13 cellular contexts compared by ENCODE assay signal in genomic region chr11:115439385-115439784, GRCh38.
DNase-seq lines count a peak whose midpoint lies in the region; ATAC-seq and TF ChIP-seq lines count a peak whose summit lies in the region.
"Had no signal": no experiment of that assay in that cellular context is flagged by ENCODE, and none has a peak within 500 bp of the region (broad histone marks: within the 10 kb centered on the region; RNA-seq: fewer than 3 reads in every experiment).

No MANE protein-coding gene starts in this region.

- peak; percentile 12 for DNase-seq in AG08395 (ENCODE audit: low spot score)
- peak; percentile 28 for DNase-seq in HT1080 (ENCODE audit: low read depth)
- peak; percentile 55 for DNase-seq in kidney epithelial cell (ENCODE audit: low read depth)
- DNase-seq in NCI-H2081 (lab: John Stamatoyannopoulos, UW) = no peak
- no peak for DNase-seq in middle frontal gyrus (ENCODE audit: extremely low spot score, low spot score)
- DNase-seq: DMS153, Kasumi-1 had no signal

- H3K27me3 ChIP-seq in kidney epithelial cell (ENCODE audit: control insufficient read depth, insufficient read depth, low read length) = no peaks in the 10 kb centered on the region
- H3K27me3 ChIP-seq: gastroesophageal sphincter had no signal

- no peak overlapping the region for H3K4me3 ChIP-seq in kidney epithelial cell (ENCODE audit: low read depth, low read length)
- H3K4me3 ChIP-seq: gastroesophageal sphincter had no signal

- peak; percentile 59 for ATAC-seq in SK-N-SH treated with all-trans-retinoic acid at 6 μM for 48 hours
- ATAC-seq in HG03159 (IDR thresholded peaks at IDR 0.05; ENCODE audit: unreplicated experiment) = no peak
- ATAC-seq in GM21381 (IDR thresholded peaks at IDR 0.05; ENCODE audit: unreplicated experiment) = no peak
- ATAC-seq: gastroesophageal sphincter, HCT116, WTC11 had no signal

- no peak for TF ChIP-seq CTCF in kidney epithelial cell (IDR thresholded peaks at IDR 0.05; ENCODE audit: insufficient read depth, low read length, poor library complexity, severe bottlenecking)

- no peaks in the 10 kb centered on the region for H3K36me3 ChIP-seq in kidney epithelial cell (ENCODE audit: control insufficient read depth, insufficient read depth, low read length)
- H3K36me3 ChIP-seq: gastroesophageal sphincter had no signal

TF ChIP-seq in SK-N-SH treated with all-trans-retinoic acid at 6 μM for 48 hours, 23 proteins besides CTCF, POLR2A, EP300 and RAD21:
- TF ChIP-seq, protein P1, sequence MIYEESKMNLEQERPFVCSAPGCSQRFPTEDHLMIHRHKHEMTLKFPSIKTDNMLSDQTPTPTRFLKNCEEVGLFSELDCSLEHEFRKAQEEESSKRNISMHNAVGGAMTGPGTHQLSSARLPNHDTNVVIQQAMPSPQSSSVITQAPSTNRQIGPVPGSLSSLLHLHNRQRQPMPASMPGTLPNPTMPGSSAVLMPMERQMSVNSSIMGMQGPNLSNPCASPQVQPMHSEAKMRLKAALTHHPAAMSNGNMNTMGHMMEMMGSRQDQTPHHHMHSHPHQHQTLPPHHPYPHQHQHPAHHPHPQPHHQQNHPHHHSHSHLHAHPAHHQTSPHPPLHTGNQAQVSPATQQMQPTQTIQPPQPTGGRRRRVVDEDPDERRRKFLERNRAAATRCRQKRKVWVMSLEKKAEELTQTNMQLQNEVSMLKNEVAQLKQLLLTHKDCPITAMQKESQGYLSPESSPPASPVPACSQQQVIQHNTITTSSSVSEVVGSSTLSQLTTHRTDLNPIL (CRISPR knock-in tag; IDR thresholded peaks at IDR 0.05; ENCODE audit: low read depth) = 0 out of 2 replicates have a peak, but pooled peaks have one; percentile 12
- TF ChIP-seq ISL1 (CRISPR knock-in tag; IDR thresholded peaks at IDR 0.05) = peak; percentile 83
- 0 out of 2 replicates have a peak, but pooled peaks have one; percentile 62 for TF ChIP-seq GLIS3 (CRISPR knock-in tag; IDR thresholded peaks at IDR 0.05)
- TF ChIP-seq ZFP30 (CRISPR knock-in tag; IDR thresholded peaks at IDR 0.05) = no peak
- TF ChIP-seq TOX (CRISPR knock-in tag; IDR thresholded peaks at IDR 0.05; ENCODE audit: borderline replicate concordance) = no peak
- no peak for TF ChIP-seq TCF4 (CRISPR knock-in tag; IDR thresholded peaks at IDR 0.05; ENCODE audit: borderline replicate concordance)
- no peak for TF ChIP-seq ZC3H10 (CRISPR knock-in tag; IDR thresholded peaks at IDR 0.05)
- TF ChIP-seq TSHZ2 (CRISPR knock-in tag; IDR thresholded peaks at IDR 0.05) = peak; percentile 66; the same call in 1 of the 2 replicates
- TF ChIP-seq CSDC2 (CRISPR knock-in tag; IDR thresholded peaks at IDR 0.05) = no peak
- no peak for TF ChIP-seq BACH2 (CRISPR knock-in tag; IDR thresholded peaks at IDR 0.05; ENCODE audit: borderline replicate concordance)
TF ChIP-seq in SK-N-SH treated with all-trans-retinoic acid at 6 μM for 48 hours: peak in this region for 4.

Comparison
In these comparisons a context has a peak if more than half of its experiments do, and no peak if none do; other contexts are left out.
1. DNase-seq: peak in AG08395 (single experiment), HT1080 (single experiment) and kidney epithelial cell (single experiment); none in NCI-H2081 (0 of 2) and middle frontal gyrus (single experiment).